In genomic region chr2:65800998-65801397, GRCh38 we compare ENCODE assay signal across 9 cellular contexts.
A peak's percentile ranks its signal among the peaks of the same experiment; 100 is the strongest.
DNase-seq lines count a peak whose midpoint lies in the region; ATAC-seq and TF ChIP-seq lines count a peak whose summit lies in the region.
"Had no signal": no experiment of that assay in that cellular context is flagged by ENCODE, and none has a peak within 500 bp of the region (broad histone marks: within the 10 kb centered on the region; RNA-seq: fewer than 3 reads in every experiment).

No MANE protein-coding gene starts in this region.

- no peak overlapping the region for H3K4ac ChIP-seq in trophoblast cell (ENCODE audit: low read depth, low read length)

- peak; percentile 35 for DNase-seq in ELR (ENCODE audit: low read depth)
- no peak for DNase-seq in MM.1S
- DNase-seq in colonic mucosa: peak; percentile 23
- DNase-seq in trophoblast cell: peak; percentile 23 to 59
- DNase-seq in OCI-M2 (lab: John Stamatoyannopoulos, UW; ENCODE audit: unreplicated experiment): no peak
- DNase-seq in anterior cingulate cortex (lab: John Stamatoyannopoulos, UW): no peak
- DNase-seq: Peyer's patch had no signal

- ATAC-seq in GM18867 (IDR thresholded peaks at IDR 0.05; ENCODE audit: unreplicated experiment): no peak
- ATAC-seq: stimulated activated effector memory CD8-positive, alpha-beta T cell treated with anti-CD3 and anti-CD28 coated beads, Interleukin-12 subunit alpha, Interleukin-12 subunit beta, amount 100 ng/mL, for 72 hours had no signal

- H2BK5ac ChIP-seq in trophoblast cell (ENCODE audit: low read depth, low read length, poor library complexity): no peak overlapping the region

- no peaks in the 10 kb centered on the region for H3F3A ChIP-seq in MM.1S (ENCODE audit: insufficient read depth, low read length)

- H2AK5ac ChIP-seq in trophoblast cell (ENCODE audit: low read length): no peak overlapping the region

- H3K79me2 ChIP-seq in MM.1S (ENCODE audit: low read length): no peaks in the 10 kb centered on the region
- H3K79me2 ChIP-seq in trophoblast cell (ENCODE audit: control insufficient read depth, insufficient read depth, low read length, poor library complexity): no peaks in the 10 kb centered on the region

- H3K4me3 ChIP-seq in MM.1S (ENCODE audit: low read length) (no peak overlapping the region), colonic mucosa (no peak overlapping the region), trophoblast cell (ENCODE audit: low read depth, low read length) (no peak overlapping the region)
- H3K4me3 ChIP-seq: Peyer's patch had no signal

- no peak overlapping the region for H4K8ac ChIP-seq in trophoblast cell (ENCODE audit: low read depth, low read length)

- no CpG with 5 or more reads among the region's 1 CpG for WGBS in trophoblast cell (ENCODE audit: extremely low coverage, insufficient coverage, insufficient read length)

- H3K4me1 ChIP-seq in MM.1S (ENCODE audit: low read length) (no peaks in the 10 kb centered on the region), colonic mucosa (no peaks in the 10 kb centered on the region), trophoblast cell (ENCODE audit: control insufficient read depth in 1 of 2, insufficient read depth in 2 of 2, low read length in 2 of 2) (no peaks in the 10 kb centered on the region)
- H3K4me1 ChIP-seq: Peyer's patch had no signal

- intact Hi-C loops in colonic mucosa (cut with DNase I): no loop called here

- no peak overlapping the region for H3K27ac ChIP-seq in MM.1S (ENCODE audit: low read length)
- no peak overlapping the region for H3K27ac ChIP-seq in colonic mucosa
- H3K27ac ChIP-seq in trophoblast cell (ENCODE audit: low read depth, low read length): no peak overlapping the region
- H3K27ac ChIP-seq: Peyer's patch had no signal

- H2BK12ac ChIP-seq in trophoblast cell (ENCODE audit: low read length): no peak overlapping the region

- no peak overlapping the region for H3K18ac ChIP-seq in trophoblast cell (ENCODE audit: low read length)

- H3K79me1 ChIP-seq in trophoblast cell (ENCODE audit: low read length): no peaks in the 10 kb centered on the region

- peak; percentile 24 for TF ChIP-seq CTCF in MM.1S (IDR thresholded peaks at IDR 0.05; ENCODE audit: low read length)
- TF ChIP-seq CTCF in colonic mucosa (IDR thresholded peaks at IDR 0.05): peak; percentile 29

- no peaks in the 10 kb centered on the region for H3K9me3 ChIP-seq in MM.1S (replicated peaks; ENCODE audit: insufficient read depth, low read length)
- H3K9me3 ChIP-seq in colonic mucosa: no peaks in the 10 kb centered on the region
- no peaks in the 10 kb centered on the region for H3K9me3 ChIP-seq in trophoblast cell (ENCODE audit: insufficient read depth, low read depth, low read length)
- H3K9me3 ChIP-seq: Peyer's patch had no signal

- H2BK120ac ChIP-seq in trophoblast cell (ENCODE audit: insufficient read depth, low read length, poor library complexity): no peak overlapping the region

- H3K9me2 ChIP-seq in MM.1S (replicated peaks; ENCODE audit: insufficient read depth, low read length): no peaks in the 10 kb centered on the region

- no peaks in the 10 kb centered on the region for H4K20me1 ChIP-seq in MM.1S (ENCODE audit: insufficient read depth, low read length)

- no peak overlapping the region for H3K14ac ChIP-seq in trophoblast cell (ENCODE audit: low read length)

- H3K4me2 ChIP-seq in MM.1S (ENCODE audit: low read depth, low read length): no peak overlapping the region
- no peak overlapping the region for H3K4me2 ChIP-seq in trophoblast cell (ENCODE audit: low read length)

- no peak overlapping the region for H4K91ac ChIP-seq in trophoblast cell (ENCODE audit: low read depth, low read length)

- no peak overlapping the region for H2AFZ ChIP-seq in MM.1S (ENCODE audit: low read length)
- H2AFZ ChIP-seq in trophoblast cell (ENCODE audit: insufficient read depth, low read length, poor library complexity): no peak overlapping the region

- no peak overlapping the region for H3K9ac ChIP-seq in MM.1S (ENCODE audit: low read length)
- H3K9ac ChIP-seq in colonic mucosa (ENCODE audit: low read depth in 2 of 2, low read length in 2 of 2): no peak overlapping the region
- no peak overlapping the region for H3K9ac ChIP-seq in trophoblast cell (ENCODE audit: low read length)

- H3K36me3 ChIP-seq in MM.1S (replicated peaks; ENCODE audit: insufficient read depth, low read length) (no peaks in the 10 kb centered on the region), colonic mucosa (no peaks in the 10 kb centered on the region), trophoblast cell (ENCODE audit: control insufficient read depth in 1 of 2, insufficient read depth in 2 of 2, low read length in 2 of 2) (no peaks in the 10 kb centered on the region)
- H3K36me3 ChIP-seq: Peyer's patch had no signal

- H4K12ac ChIP-seq in trophoblast cell (ENCODE audit: low read depth, low read length): no peak overlapping the region

- H3K27me3 ChIP-seq in MM.1S (replicated peaks; ENCODE audit: insufficient read depth, low read length) (no peaks in the 10 kb centered on the region), colonic mucosa (no peaks in the 10 kb centered on the region), trophoblast cell (ENCODE audit: insufficient read depth, low read length) (no peaks in the 10 kb centered on the region)
- H3K27me3 ChIP-seq: Peyer's patch had no signal

- H3K23ac ChIP-seq in trophoblast cell (ENCODE audit: low read length): no peak overlapping the region

Comparison
In these comparisons a context has a peak if more than half of its experiments do, and no peak if none do; other contexts are left out.
1. DNase-seq: peak in ELR (single experiment), colonic mucosa (single experiment) and trophoblast cell (2 of 2); none in MM.1S (single experiment), OCI-M2 (single experiment) and anterior cingulate cortex (0 of 58).